ENCODE assay signal across 10 cellular contexts in the genomic region with DNA sequence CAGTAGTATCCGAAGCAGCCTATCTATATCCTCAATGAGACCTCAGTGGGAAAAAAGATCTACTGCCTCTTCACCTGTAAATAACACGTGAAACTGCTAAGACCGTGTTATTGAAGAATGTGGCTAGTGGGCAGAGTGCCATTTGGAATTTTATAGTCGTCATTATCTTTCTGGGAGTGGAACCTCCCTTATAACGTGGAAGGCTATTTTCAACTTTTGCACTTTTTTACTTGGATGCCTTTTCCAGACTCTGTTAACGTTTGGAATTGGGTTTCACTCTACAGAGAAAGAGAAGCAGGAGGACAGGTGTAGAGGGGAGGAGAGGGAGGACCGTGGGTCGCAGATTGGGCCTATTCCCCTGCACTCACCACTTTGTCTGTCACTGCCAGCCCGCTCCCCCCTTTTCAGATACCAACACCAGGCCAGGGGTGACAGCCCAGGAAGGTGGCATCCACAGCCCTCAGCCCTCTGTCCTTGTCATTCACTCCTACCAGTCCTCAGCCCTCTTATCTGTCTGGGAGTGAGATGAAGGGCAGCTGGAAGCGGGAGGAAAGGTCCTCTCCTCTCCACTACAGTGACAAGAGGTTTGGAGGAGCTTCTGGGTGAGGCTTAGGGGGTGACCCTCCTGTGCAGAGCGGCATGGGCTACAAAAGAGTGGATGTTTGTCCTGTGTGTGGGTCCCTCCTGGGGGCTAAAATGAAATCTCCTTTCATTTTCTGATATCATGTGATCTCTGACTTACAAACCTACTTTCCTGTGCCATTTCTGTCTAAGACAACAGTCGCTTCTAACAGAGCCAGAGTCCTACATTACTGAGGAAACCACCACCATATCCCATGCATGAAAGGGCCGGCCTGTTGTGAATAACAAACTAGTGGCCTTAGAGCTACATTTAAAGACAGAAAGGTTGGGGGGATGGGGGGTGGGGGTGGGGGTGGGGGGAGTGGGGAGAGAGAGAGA. TPM values are rescaled to one million over a fixed set of nuclear protein-coding genes. Genes with fewer than 3 reads are reported as not detected.
A peak's percentile ranks its signal among the peaks of the same experiment; 100 is the strongest.
DNase-seq lines count a peak whose midpoint lies in the region; ATAC-seq and TF ChIP-seq lines count a peak whose summit lies in the region.
"Had no signal": no experiment of that assay in that cellular context is flagged by ENCODE, and none has a peak within 500 bp of the region (broad histone marks: within the 10 kb centered on the region; RNA-seq: fewer than 3 reads in every experiment).

No MANE protein-coding gene starts in this region.

- POLR2A ChIA-PET in naive thymus-derived CD4-positive, alpha-beta T cell (lab: Charles Lee): interaction anchor here (0.5 kb wide), 2 partner anchors 8 to 98 kb away, joined by 3 read pairs; partner anchors contain the start of gene RAB1A
- POLR2A ChIA-PET in activated CD4-positive, alpha-beta memory T cell treated with anti-CD3 and anti-CD28 coated beads for 36 hours (lab: Charles Lee): interaction anchor here (1.0 kb wide), 1 partner anchor 87 kb away, joined by 3 read pairs; no protein-coding TSS in a partner anchor

- no peaks in the 10 kb centered on the region for H3K36me3 Mint-ChIP-seq in activated T-helper 17 cell treated with anti-CD3 and anti-CD28 coated beads, Interleukin-2, amount 50 U/mL, for 72 hours (ENCODE audit: low read depth)
- peaks cover 0 to 4% (median 0%) of the 10 kb centered on the region in 5 donors for H3K36me3 Mint-ChIP-seq in naive thymus-derived CD4-positive, alpha-beta T cell
- H3K36me3 Mint-ChIP-seq in activated CD4-positive, alpha-beta memory T cell treated with anti-CD3 and anti-CD28 coated beads for 36 hours: no peaks in the 10 kb centered on the region

- DNase-seq in naive thymus-derived CD4-positive, alpha-beta T cell: no peak
- DNase-seq in activated CD4-positive, alpha-beta memory T cell treated with anti-CD3 and anti-CD28 coated beads for 36 hours: no peak
- DNase-seq in activated CD4-positive, alpha-beta T cell treated with anti-CD3 and anti-CD28 coated beads for 48 hours: no peak
- DNase-seq: thyroid gland had no signal

- no peaks in the 10 kb centered on the region for H3K9me3 ChIP-seq in DOHH2 (ENCODE audit: control insufficient read depth, insufficient read depth, low read length)
- H3K9me3 ChIP-seq in naive thymus-derived CD4-positive, alpha-beta T cell (ENCODE audit: control insufficient read depth in 2 of 3, low read length in 3 of 3): no peaks in the 10 kb centered on the region
- H3K9me3 ChIP-seq: thyroid gland had no signal

- peaks cover 40% of the 10 kb centered on the region for H3K36me3 ChIP-seq in DOHH2 (ENCODE audit: control insufficient read depth, low read length)
- H3K36me3 ChIP-seq in naive thymus-derived CD4-positive, alpha-beta T cell (ENCODE audit: control insufficient read depth in 2 of 3, insufficient read depth in 3 of 3, low read length in 3 of 3): no peaks in the 10 kb centered on the region
- H3K36me3 ChIP-seq: thyroid gland had no signal

- no peak for TF ChIP-seq CTCF in DOHH2 (IDR thresholded peaks at IDR 0.05; ENCODE audit: low read depth, low read length, poor library complexity, severe bottlenecking)

- H3K79me2 ChIP-seq in DOHH2 (ENCODE audit: control insufficient read depth, low read length): peaks cover 55% of the 10 kb centered on the region

- H3K27me3 ChIP-seq in DOHH2 (ENCODE audit: control insufficient read depth, low read length): no peaks in the 10 kb centered on the region
- no peaks in the 10 kb centered on the region for H3K27me3 ChIP-seq in naive thymus-derived CD4-positive, alpha-beta T cell (ENCODE audit: control insufficient read depth in 2 of 2, insufficient read depth in 2 of 2, low read length in 2 of 2)
- H3K27me3 ChIP-seq: thyroid gland had no signal

- peak overlapping the region; percentile 89 for H3K4me3 ChIP-seq in DOHH2 (ENCODE audit: low read length)
- peak overlapping the region; percentile 12 for H3K4me3 ChIP-seq in naive thymus-derived CD4-positive, alpha-beta T cell (ENCODE audit: low read length)
- H3K4me3 ChIP-seq: smooth muscle cell, thyroid gland had no signal

- no peaks in the 10 kb centered on the region for H3K9me2 ChIP-seq in DOHH2 (replicated peaks; ENCODE audit: control insufficient read depth, low read length)

- H3K27ac Mint-ChIP-seq in activated T-helper 17 cell treated with anti-CD3 and anti-CD28 coated beads, Interleukin-2, amount 50 U/mL, for 72 hours: peak overlapping the region; percentile 34
- H3K27ac Mint-ChIP-seq in naive thymus-derived CD4-positive, alpha-beta T cell: peak overlapping the region in 8 of 9 donors; percentile 72 to 94 (median 84)
- H3K27ac Mint-ChIP-seq in activated CD4-positive, alpha-beta memory T cell treated with anti-CD3 and anti-CD28 coated beads for 36 hours: no peak overlapping the region

- peaks cover 12% of the 10 kb centered on the region for H3K4me1 Mint-ChIP-seq in activated T-helper 17 cell treated with anti-CD3 and anti-CD28 coated beads, Interleukin-2, amount 50 U/mL, for 72 hours
- H3K4me1 Mint-ChIP-seq in naive thymus-derived CD4-positive, alpha-beta T cell: peaks cover 23 to 30% (median 26%) of the 10 kb centered on the region in 7 donors
- peaks cover 23% of the 10 kb centered on the region for H3K4me1 Mint-ChIP-seq in activated CD4-positive, alpha-beta memory T cell treated with anti-CD3 and anti-CD28 coated beads for 36 hours (ENCODE audit: low read depth)

- ATAC-seq in HG02571 (IDR thresholded peaks at IDR 0.05; ENCODE audit: unreplicated experiment) (peak; percentile 18), GM18502 (IDR thresholded peaks at IDR 0.05; ENCODE audit: poor library complexity, unreplicated experiment) (no peak), GM21619 (IDR thresholded peaks at IDR 0.05; ENCODE audit: unreplicated experiment) (no peak)
- ATAC-seq in activated T-helper 17 cell treated with anti-CD3 and anti-CD28 coated beads, Interleukin-2, amount 50 U/mL, for 72 hours (replicated peaks): peak; percentile 47
- peak; percentile 28 for ATAC-seq in naive thymus-derived CD4-positive, alpha-beta T cell

- CTCF ChIA-PET in naive thymus-derived CD4-positive, alpha-beta T cell (lab: Charles Lee): interaction anchor here (0.9 to 1.7 kb wide), 6 partner anchors 8 to 115 kb away, joined by 3 to 7 read pairs (median 4); no protein-coding TSS in a partner anchor
- CTCF ChIA-PET in activated CD4-positive, alpha-beta memory T cell treated with anti-CD3 and anti-CD28 coated beads for 36 hours (lab: Charles Lee): interaction anchor here (1.0 to 14.0 kb wide), 3 partner anchors 23 to 113 kb away, joined by 3 to 232 read pairs (median 7); no protein-coding TSS in a partner anchor

- peak overlapping the region; percentile 54 for H3K4me3 Mint-ChIP-seq in activated T-helper 17 cell treated with anti-CD3 and anti-CD28 coated beads, Interleukin-2, amount 50 U/mL, for 72 hours
- peak overlapping the region; percentile 36 to 80 (median 73) for H3K4me3 Mint-ChIP-seq in naive thymus-derived CD4-positive, alpha-beta T cell
- no peak overlapping the region for H3K4me3 Mint-ChIP-seq in activated CD4-positive, alpha-beta memory T cell treated with anti-CD3 and anti-CD28 coated beads for 36 hours

- intact Hi-C loops in naive thymus-derived CD4-positive, alpha-beta T cell (cut with micrococcal nuclease): no loop called here
- intact Hi-C loops in activated CD4-positive, alpha-beta memory T cell treated with anti-CD3 and anti-CD28 coated beads for 36 hours (cut with micrococcal nuclease): loop anchor here (2.0 kb wide), 1 partner anchor 43 kb away; the partner anchor contains the start of gene SLC1A4

- H3K27ac ChIP-seq in DOHH2 (ENCODE audit: low read depth, low read length): peak overlapping the region; percentile 99
- H3K27ac ChIP-seq in naive thymus-derived CD4-positive, alpha-beta T cell (ENCODE audit: low read depth, low read length): peak overlapping the region; percentile 65
- H3K27ac ChIP-seq: thyroid gland had no signal

- H3K4me1 ChIP-seq in DOHH2 (ENCODE audit: control insufficient read depth, low read length): peaks cover 63% of the 10 kb centered on the region
- peaks cover 17 to 23% of the 10 kb centered on the region in 2 donors for H3K4me1 ChIP-seq in naive thymus-derived CD4-positive, alpha-beta T cell (ENCODE audit: control insufficient read depth in 2 of 2, insufficient read depth in 2 of 2, low read length in 2 of 2)
- H3K4me1 ChIP-seq: thyroid gland had no signal

- H3K9me3 Mint-ChIP-seq in activated T-helper 17 cell treated with anti-CD3 and anti-CD28 coated beads, Interleukin-2, amount 50 U/mL, for 72 hours: no peaks in the 10 kb centered on the region
- H3K9me3 Mint-ChIP-seq in naive thymus-derived CD4-positive, alpha-beta T cell: no peaks in the 10 kb centered on the region
- no peaks in the 10 kb centered on the region for H3K9me3 Mint-ChIP-seq in activated CD4-positive, alpha-beta memory T cell treated with anti-CD3 and anti-CD28 coated beads for 36 hours

- peak overlapping the region; percentile 99 for H3K4me2 ChIP-seq in DOHH2 (ENCODE audit: low read length)
- H3K4me2 ChIP-seq: smooth muscle cell had no signal

- H3K27me3 Mint-ChIP-seq in activated T-helper 17 cell treated with anti-CD3 and anti-CD28 coated beads, Interleukin-2, amount 50 U/mL, for 72 hours: no peaks in the 10 kb centered on the region
- H3K27me3 Mint-ChIP-seq in naive thymus-derived CD4-positive, alpha-beta T cell: no peaks in the 10 kb centered on the region
- H3K27me3 Mint-ChIP-seq in activated CD4-positive, alpha-beta memory T cell treated with anti-CD3 and anti-CD28 coated beads for 36 hours: no peaks in the 10 kb centered on the region

- no peaks in the 10 kb centered on the region for H4K20me1 ChIP-seq in DOHH2 (ENCODE audit: control insufficient read depth, insufficient read depth, low read depth, low read length)

- peaks cover 39% of the 10 kb centered on the region for H3F3A ChIP-seq in DOHH2 (ENCODE audit: control insufficient read depth, insufficient read depth)

RNA-seq across cellular contexts. Expression of gene CEP68, which starts 23.9 kb away (rescaled TPM):
- total RNA-seq in activated T-helper 17 cell treated with anti-CD3 and anti-CD28 coated beads, Interleukin-2, amount 50 U/mL, for 72 hours: 10 to 100 TPM in 1 of 2 donors, 1 to 10 TPM in 1; 6.9 to 10.5 TPM
- 10 to 100 TPM in 4 of 5 experiments, 1 to 10 TPM in 1; 8.5 to 52.0 (median 20.8) TPM for total RNA-seq in naive thymus-derived CD4-positive, alpha-beta T cell
- 10 to 100 TPM; 25.6 to 36.0 TPM for polyA plus RNA-seq in naive thymus-derived CD4-positive, alpha-beta T cell
- total RNA-seq in activated CD4-positive, alpha-beta memory T cell treated with anti-CD3 and anti-CD28 coated beads for 36 hours: 1 to 10 TPM; 6.6 to 8.0 TPM

RNA-seq across cellular contexts. Expression of gene SLC1A4, which starts 43.1 kb away (rescaled TPM):
- 10 to 100 TPM in 1 of 2 donors, 1 to 10 TPM in 1; 8.0 to 44.3 TPM for total RNA-seq in activated T-helper 17 cell treated with anti-CD3 and anti-CD28 coated beads, Interleukin-2, amount 50 U/mL, for 72 hours
- total RNA-seq in naive thymus-derived CD4-positive, alpha-beta T cell: 10 to 100 TPM in 1 of 5 experiments, 1 to 10 TPM in 4; 1.1 to 34.5 (median 2.2) TPM
- polyA plus RNA-seq in naive thymus-derived CD4-positive, alpha-beta T cell: under 1 TPM in 1 of 2 donors, not detected in 1; 0.33 TPM
- 10 to 100 TPM; 15.9 TPM for total RNA-seq in activated CD4-positive, alpha-beta memory T cell treated with anti-CD3 and anti-CD28 coated beads for 36 hours

Comparison
In these comparisons a context has a peak if more than half of its experiments do, and no peak if none do; other contexts are left out.
1. ATAC-seq: peak in HG02571 (single experiment), activated T-helper 17 cell treated with anti-CD3 and anti-CD28 coated beads, Interleukin-2, amount 50 U/mL, for 72 hours (single experiment) and naive thymus-derived CD4-positive, alpha-beta T cell (single experiment); none in GM18502 (single experiment) and GM21619 (single experiment).